Comparison of ENCODE assay signal across 8 cellular contexts in the genomic region with DNA sequence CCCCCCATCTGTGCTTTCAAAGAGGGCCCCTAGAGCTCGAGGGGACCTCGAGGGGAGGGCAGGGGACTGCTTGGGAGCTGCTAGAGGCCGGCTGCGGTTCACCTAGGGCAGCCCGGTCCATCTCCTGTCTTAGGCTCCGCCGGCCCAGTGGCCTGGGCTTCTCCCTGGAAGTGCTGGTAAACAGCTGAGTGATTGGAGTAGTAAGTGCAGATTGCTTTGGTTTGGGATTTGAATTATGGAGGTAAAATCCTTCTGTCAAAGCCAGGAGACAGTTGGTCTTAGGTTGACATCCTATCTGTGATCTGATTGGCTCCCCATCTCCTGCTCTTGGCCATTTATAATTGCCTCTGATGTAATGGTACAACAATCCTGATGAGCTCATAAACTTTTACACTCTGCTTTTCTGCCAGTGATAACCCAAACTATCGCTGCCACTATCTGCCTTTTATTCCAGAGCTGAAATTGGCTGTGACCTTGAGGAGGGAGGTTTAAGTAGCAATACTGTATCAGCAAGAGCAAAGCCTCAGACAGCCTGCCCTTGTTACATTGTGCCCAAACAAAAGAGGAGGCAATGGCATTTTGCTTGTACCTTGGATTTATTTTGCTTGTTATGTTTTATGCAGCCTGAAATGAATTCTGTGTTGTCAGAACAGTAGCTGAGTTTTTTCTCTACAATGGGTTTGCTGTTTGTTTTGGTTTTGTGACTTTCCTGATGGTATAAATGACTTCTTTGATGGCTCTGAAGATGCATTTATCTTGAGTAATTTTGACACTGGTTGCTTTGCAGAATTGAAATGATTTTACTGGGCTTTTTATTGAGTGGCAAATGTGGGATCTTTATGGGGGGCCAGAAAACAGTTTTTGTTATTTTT. TPM values are rescaled to one million over a fixed set of nuclear protein-coding genes. Genes with fewer than 3 reads are reported as not detected.
DNase-seq lines count a peak whose midpoint lies in the region; ATAC-seq, FAIRE-seq and TF ChIP-seq lines count a peak whose summit lies in the region.

No MANE protein-coding gene starts in this region.

- peak; percentile 47 to 67 for ATAC-seq in activated naive CD4-positive, alpha-beta T cell treated with anti-CD3 and anti-CD28 coated beads, Interleukin-2, amount 50 U/mL, for 72 hours
- ATAC-seq in GM19023 (IDR thresholded peaks at IDR 0.05; ENCODE audit: unreplicated experiment) (no peak), HG02938 (IDR thresholded peaks at IDR 0.05; ENCODE audit: unreplicated experiment) (no peak)

- BruUV-seq in OCI-LY7 (replicated peaks; lab: Mats Ljungman, UMichigan), result no TSS peak

- H3K4me3 ChIP-seq in KMS-11 (IDR thresholded peaks at IDR 0.05; ENCODE audit: insufficient read depth, low read depth, low read length) (peak overlapping the region; percentile 87), OCI-LY7 (ENCODE audit: low read depth, low read length, poor library complexity, severe bottlenecking) (peak overlapping the region; percentile 87), neutrophil (ENCODE audit: low read depth in 1 of 2, low read length in 1 of 2) (peak overlapping the region; percentile 78 to 90)

- H3K36me3 Mint-ChIP-seq in activated naive CD4-positive, alpha-beta T cell treated with anti-CD3 and anti-CD28 coated beads, Interleukin-2, amount 50 U/mL, for 72 hours, result peaks cover under 1 to 13% of the 10 kb centered on the region in 2 donors

- H3K9me2 ChIP-seq in OCI-LY7 (ENCODE audit: insufficient read depth, low read length), result no peaks in the 10 kb centered on the region

- H4K20me1 ChIP-seq in KMS-11 (ENCODE audit: insufficient read depth), result peaks cover 19% of the 10 kb centered on the region
- H4K20me1 ChIP-seq in OCI-LY7 (ENCODE audit: insufficient read depth, low read length), result peaks cover 51% of the 10 kb centered on the region

- no peaks in the 10 kb centered on the region for H3K9me3 Mint-ChIP-seq in activated naive CD4-positive, alpha-beta T cell treated with anti-CD3 and anti-CD28 coated beads, Interleukin-2, amount 50 U/mL, for 72 hours

- H3K27me3 ChIP-seq in KMS-11 (ENCODE audit: insufficient read depth, low read depth) (no peaks in the 10 kb centered on the region), neutrophil (no peaks in the 10 kb centered on the region)

- H3K79me2 ChIP-seq in KMS-11 (ENCODE audit: insufficient read depth, low read depth), result peaks cover 59% of the 10 kb centered on the region
- H3K79me2 ChIP-seq in OCI-LY7 (ENCODE audit: insufficient read depth, low read depth, low read length), result peaks cover 80% of the 10 kb centered on the region

- H2AFZ ChIP-seq in KMS-11 (ENCODE audit: low read depth) (no peak overlapping the region), OCI-LY7 (ENCODE audit: low read length) (no peak overlapping the region)

- no peaks in the 10 kb centered on the region for H3K36me3 ChIP-seq in KMS-11 (ENCODE audit: insufficient read depth)
- H3K36me3 ChIP-seq in OCI-LY7 (ENCODE audit: insufficient read depth, low read length), result peaks cover 50% of the 10 kb centered on the region
- no peaks in the 10 kb centered on the region for H3K36me3 ChIP-seq in neutrophil

- CTCF ChIA-PET in OCI-LY7 (lab: Charles Lee; ENCODE audit: unreplicated experiment), result interaction anchor here (1.0 kb wide), 1 partner anchor 90 kb away, joined by 3 read pairs; no protein-coding TSS in a partner anchor

- peak; percentile 77 for DNase-seq in OCI-LY7 (ENCODE audit: low spot score)
- peak; percentile 40 to 68 for DNase-seq in activated naive CD4-positive, alpha-beta T cell treated with anti-CD3 and anti-CD28 coated beads, Interleukin-2, amount 50 U/mL, for 72 hours (ENCODE audit: low spot score in 2 of 2)
- DNase-seq in germinal center (ENCODE audit: low spot score), result peak; percentile 57

- H3K9me3 ChIP-seq in OCI-LY7 (ENCODE audit: low read length) (no peaks in the 10 kb centered on the region), neutrophil (no peaks in the 10 kb centered on the region)

- TF ChIP-seq CTCF in KMS-11 (conservative IDR thresholded peaks at IDR 0.05; ENCODE audit: low read depth, low read length) (no peak), OCI-LY7 (conservative IDR thresholded peaks at IDR 0.05; ENCODE audit: low read length) (no peak), neutrophil (IDR thresholded peaks at IDR 0.05) (no peak)

- peak overlapping the region; percentile 93 for H3K9ac ChIP-seq in KMS-11

- intact Hi-C loops in OCI-LY7 (cut with micrococcal nuclease; ENCODE audit: unreplicated experiment), result loop anchor here (1.0 to 2.0 kb wide), 2 partner anchors 27 to 91 kb away; no protein-coding TSS in a partner anchor

- POLR2A ChIA-PET in OCI-LY7 (lab: Charles Lee), result interaction anchor here (0.7 to 4.0 kb wide), 9 partner anchors 8 to 167 kb away, joined by 3 to 24 read pairs (median 6); partner anchors contain the start of gene PIGV

- H3K27ac ChIP-seq in KMS-11, result peak overlapping the region; percentile 80
- H3K27ac ChIP-seq in OCI-LY7 (ENCODE audit: low read depth, low read length, poor library complexity, severe bottlenecking), result peak overlapping the region; percentile 95
- H3K27ac ChIP-seq in neutrophil, result peak overlapping the region; percentile 96

- FAIRE-seq in G401.6 (lab: Jason Lieb, UNC), result peak; percentile 97

- peaks cover 63% of the 10 kb centered on the region for H3K4me1 ChIP-seq in KMS-11 (ENCODE audit: low read depth, poor library complexity, severe bottlenecking)
- peaks cover 68% of the 10 kb centered on the region for H3K4me1 ChIP-seq in OCI-LY7 (ENCODE audit: insufficient read depth, low read length, poor library complexity, severe bottlenecking)
- peaks cover 72 to 73% of the 10 kb centered on the region in 2 experiments for H3K4me1 ChIP-seq in neutrophil (ENCODE audit: control insufficient read depth in 1 of 2, insufficient read depth in 1 of 2, low read depth in 1 of 2, low read length in 1 of 2)

- H3K4me2 ChIP-seq in KMS-11 (peak overlapping the region; percentile 94), OCI-LY7 (ENCODE audit: low read length) (peak overlapping the region; percentile 75)

- no peak overlapping the region for H3K27ac Mint-ChIP-seq in activated naive CD4-positive, alpha-beta T cell treated with anti-CD3 and anti-CD28 coated beads, Interleukin-2, amount 50 U/mL, for 72 hours

RNA-seq across cellular contexts. Expression of gene ARID1A, which starts 2.4 kb away (rescaled TPM):
- total RNA-seq in OCI-LY7 (2014; rRNA removed; shearing (Covaris generic)), result 51.8 and 55.2 TPM in 2 replicates
- 123 and 128 TPM in 2 replicates for total RNA-seq in OCI-LY7 (2022)
- total RNA-seq in activated naive CD4-positive, alpha-beta T cell treated with anti-CD3 and anti-CD28 coated beads, Interleukin-2, amount 50 U/mL, for 72 hours, result 100 to 1,000 TPM; 110 to 116 TPM

Comparison
In these comparisons a context has a peak if more than half of its experiments do, and no peak if none do; other contexts are left out.
1. ATAC-seq: peak in activated naive CD4-positive, alpha-beta T cell treated with anti-CD3 and anti-CD28 coated beads, Interleukin-2, amount 50 U/mL, for 72 hours (2 of 2); none in GM19023 (single experiment) and HG02938 (single experiment).
2. Peak in every context shown above with its lines, with median percentiles within 50 percentile points of each other: H3K27ac ChIP-seq, H3K4me3 ChIP-seq and DNase-seq.